ENCODE assay signal across 9 cellular contexts in the genomic region with DNA sequence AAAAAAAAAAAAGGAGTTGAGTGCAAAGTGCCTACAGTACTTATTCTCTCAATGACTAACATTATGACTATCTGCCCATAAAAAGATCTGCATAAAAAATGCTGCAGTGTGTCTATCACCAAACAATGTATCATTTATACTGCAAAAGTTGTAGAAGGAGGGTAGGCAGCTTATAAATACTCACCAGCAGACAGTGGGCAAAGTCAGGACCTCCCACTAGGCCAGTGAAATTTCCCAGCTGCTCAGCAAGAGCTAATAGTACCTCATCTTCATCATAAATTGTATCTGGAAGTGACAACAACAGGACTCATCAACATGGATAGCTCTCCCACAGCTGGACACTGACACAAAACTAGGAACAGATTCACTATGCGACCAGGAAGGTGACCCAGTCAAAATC. TPM values are rescaled to one million over a fixed set of nuclear protein-coding genes. Genes with fewer than 3 reads are reported as not detected.
DNase-seq lines count a peak whose midpoint lies in the region; ATAC-seq and TF ChIP-seq lines count a peak whose summit lies in the region.
"Had no signal": no experiment of that assay in that cellular context is flagged by ENCODE, and none has a peak within 500 bp of the region (broad histone marks: within the 10 kb centered on the region; RNA-seq: fewer than 3 reads in every experiment).

No MANE protein-coding gene starts in this region.

- no peak overlapping the region for H3K9ac ChIP-seq in neural cell (ENCODE audit: low read length)

- H3K27me3 ChIP-seq in ectodermal cell (ENCODE audit: control insufficient read depth, insufficient read depth, low read length, poor library complexity, severe bottlenecking) = no peaks in the 10 kb centered on the region
- no peaks in the 10 kb centered on the region for H3K27me3 ChIP-seq in neural cell (ENCODE audit: insufficient read depth, low read depth, low read length)
- H3K27me3 ChIP-seq in thyroid gland = no peaks in the 10 kb centered on the region

- H3K4me3 ChIP-seq in NB4 (ENCODE audit: low read depth, low read length) (peak overlapping the region; percentile 90), ectodermal cell (ENCODE audit: insufficient read depth, low read depth, low read length) (peak overlapping the region; percentile 91), neural cell (ENCODE audit: low read length) (peak overlapping the region; percentile 97), thyroid gland (replicated peaks in 1 of 3) (no peak overlapping the region)

- H3K36me3 ChIP-seq in ectodermal cell (ENCODE audit: control insufficient read depth, insufficient read depth, low read length) (peaks cover 13% of the 10 kb centered on the region), neural cell (ENCODE audit: insufficient read depth, low read length) (peaks cover 12% of the 10 kb centered on the region), thyroid gland (peaks cover 12 to 18% of the 10 kb centered on the region in 2 donors)

- H2AFZ ChIP-seq in neural cell (ENCODE audit: low read depth, low read length) = no peak overlapping the region

- peaks cover 17% of the 10 kb centered on the region for H3K79me2 ChIP-seq in neural cell (replicated peaks; ENCODE audit: insufficient read depth, low read length)

- no peak for TF ChIP-seq EP300 in neural cell (conservative IDR thresholded peaks at IDR 0.05; ENCODE audit: poor library complexity, severe bottlenecking)

- TF ChIP-seq POLR2A in NB4 (IDR thresholded peaks at IDR 0.05; ENCODE audit: extremely low read depth, insufficient read length) = no peak
- TF ChIP-seq POLR2A in thyroid gland (IDR thresholded peaks at IDR 0.05) = no peak

- TF ChIP-seq CTCF in NB4 (IDR thresholded peaks at IDR 0.05; ENCODE audit: low read depth, low read length) (no peak), neural cell (IDR thresholded peaks at IDR 0.05; ENCODE audit: poor library complexity, severe bottlenecking) (no peak), thyroid gland (IDR thresholded peaks at IDR 0.05) (no peak)

- H3F3A ChIP-seq in neural cell (ENCODE audit: insufficient read depth, low read length, poor library complexity, severe bottlenecking) = no peaks in the 10 kb centered on the region

- H3K9me3 ChIP-seq in ectodermal cell (ENCODE audit: control insufficient read depth, low read length) (no peaks in the 10 kb centered on the region), neural cell (ENCODE audit: low read length) (no peaks in the 10 kb centered on the region), thyroid gland (no peaks in the 10 kb centered on the region)

- H3K4me2 ChIP-seq in neural cell (ENCODE audit: low read length) = peak overlapping the region; percentile 80

- H3K9me2 ChIP-seq in neural cell (ENCODE audit: insufficient read depth, low read length) = no peaks in the 10 kb centered on the region

- no peaks in the 10 kb centered on the region for H4K20me1 ChIP-seq in neural cell (ENCODE audit: insufficient read depth)

- TF ChIP-seq RAD21 in neural cell (conservative IDR thresholded peaks at IDR 0.05) = no peak

- peaks cover 12% of the 10 kb centered on the region for H3K4me1 ChIP-seq in ectodermal cell (ENCODE audit: control insufficient read depth, insufficient read depth, low read length)
- peaks cover 7 to 11% of the 10 kb centered on the region in 2 donors for H3K4me1 ChIP-seq in thyroid gland

- peak; percentile 86 for DNase-seq in COLO829 (ENCODE audit: low spot score)
- no peak for DNase-seq in NB4 (ENCODE audit: low read depth)
- no peak for DNase-seq in left lobe of liver (ENCODE audit: low spot score)
- DNase-seq in HT-29 (ENCODE audit: low spot score) = no peak
- no peak for DNase-seq in thyroid gland
- no peak for DNase-seq in activated CD8-positive, alpha-beta memory T cell treated with anti-CD3 and anti-CD28 coated beads for 24 hours
- DNase-seq: stimulated activated CD8-positive, alpha-beta memory T cell treated with anti-CD3 and anti-CD28 coated beads, Interleukin-4, amount 100 ng/mL, for 48 hours had no signal

- H3K27ac ChIP-seq in ectodermal cell (ENCODE audit: insufficient read depth, low read depth, low read length, poor library complexity, severe bottlenecking) = no peak overlapping the region
- no peak overlapping the region for H3K27ac ChIP-seq in neural cell (ENCODE audit: low read length)
- H3K27ac ChIP-seq in thyroid gland = no peak overlapping the region

- intact Hi-C loops in thyroid gland (cut with DNase I) = no loop called here

- 65 to 66% methylated on average over 1 of the region's 1 CpG for WGBS in ectodermal cell, 2 experiments
- 78 to 83% methylated on average over 1 of the region's 1 CpG for WGBS in thyroid gland, 2 donors

- no peak for ATAC-seq in left lobe of liver

TF ChIP-seq in neural cell, 6 proteins besides CTCF, POLR2A, EP300 and RAD21:
- TF ChIP-seq MXI1 (conservative IDR thresholded peaks at IDR 0.05; ENCODE audit: poor library complexity, severe bottlenecking) (no peak), SMC3 (conservative IDR thresholded peaks at IDR 0.05; ENCODE audit: poor library complexity) (no peak), POLR2AphosphoS5 (IDR thresholded peaks at IDR 0.05) (no peak), TAF1 (IDR thresholded peaks at IDR 0.05; ENCODE audit: low read depth) (no peak), EZH2 (IDR thresholded peaks at IDR 0.05; ENCODE audit: borderline replicate concordance, insufficient read depth, low read length, poor library complexity, severe bottlenecking) (no peak)
- TF ChIP-seq, protein P1, sequence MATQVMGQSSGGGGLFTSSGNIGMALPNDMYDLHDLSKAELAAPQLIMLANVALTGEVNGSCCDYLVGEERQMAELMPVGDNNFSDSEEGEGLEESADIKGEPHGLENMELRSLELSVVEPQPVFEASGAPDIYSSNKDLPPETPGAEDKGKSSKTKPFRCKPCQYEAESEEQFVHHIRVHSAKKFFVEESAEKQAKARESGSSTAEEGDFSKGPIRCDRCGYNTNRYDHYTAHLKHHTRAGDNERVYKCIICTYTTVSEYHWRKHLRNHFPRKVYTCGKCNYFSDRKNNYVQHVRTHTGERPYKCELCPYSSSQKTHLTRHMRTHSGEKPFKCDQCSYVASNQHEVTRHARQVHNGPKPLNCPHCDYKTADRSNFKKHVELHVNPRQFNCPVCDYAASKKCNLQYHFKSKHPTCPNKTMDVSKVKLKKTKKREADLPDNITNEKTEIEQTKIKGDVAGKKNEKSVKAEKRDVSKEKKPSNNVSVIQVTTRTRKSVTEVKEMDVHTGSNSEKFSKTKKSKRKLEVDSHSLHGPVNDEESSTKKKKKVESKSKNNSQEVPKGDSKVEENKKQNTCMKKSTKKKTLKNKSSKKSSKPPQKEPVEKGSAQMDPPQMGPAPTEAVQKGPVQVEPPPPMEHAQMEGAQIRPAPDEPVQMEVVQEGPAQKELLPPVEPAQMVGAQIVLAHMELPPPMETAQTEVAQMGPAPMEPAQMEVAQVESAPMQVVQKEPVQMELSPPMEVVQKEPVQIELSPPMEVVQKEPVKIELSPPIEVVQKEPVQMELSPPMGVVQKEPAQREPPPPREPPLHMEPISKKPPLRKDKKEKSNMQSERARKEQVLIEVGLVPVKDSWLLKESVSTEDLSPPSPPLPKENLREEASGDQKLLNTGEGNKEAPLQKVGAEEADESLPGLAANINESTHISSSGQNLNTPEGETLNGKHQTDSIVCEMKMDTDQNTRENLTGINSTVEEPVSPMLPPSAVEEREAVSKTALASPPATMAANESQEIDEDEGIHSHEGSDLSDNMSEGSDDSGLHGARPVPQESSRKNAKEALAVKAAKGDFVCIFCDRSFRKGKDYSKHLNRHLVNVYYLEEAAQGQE (IDR thresholded peaks at IDR 0.05; ENCODE audit: borderline replicate concordance) = no peak

RNA-seq across cellular contexts. Expression of gene PPP2R1B, which starts 1.6 kb away (rescaled TPM):
- 65.0 TPM for polyA plus RNA-seq in ectodermal cell (2013, experiment 1 of 4)
- 65.5 TPM for polyA plus RNA-seq in ectodermal cell (2013, experiment 2 of 4)
- 42.3 TPM for polyA plus RNA-seq in ectodermal cell (2013, experiment 3 of 4)
- polyA plus RNA-seq in ectodermal cell (2013, experiment 4 of 4) = 44.3 TPM
- 10.4 and 11.8 TPM in 2 replicates for polyA plus RNA-seq in neural cell
- polyA minus RNA-seq in neural cell = 20.7 and 28.0 TPM in 2 replicates
- 79.5 TPM for total RNA-seq in left lobe of liver
- 25.9 and 28.7 TPM in 2 replicates for total RNA-seq in HT-29 (2014; rRNA removed; shearing (Covaris generic))
- 10 to 100 TPM; 22.4 to 39.2 (median 25.3) TPM for total RNA-seq in thyroid gland

Comparison
In these comparisons a context has a peak if more than half of its experiments do, and no peak if none do; other contexts are left out.
1. H3K4me3 ChIP-seq: peak in NB4 (single experiment), ectodermal cell (single experiment) and neural cell (single experiment); none in thyroid gland (0 of 3).